In genomic region chr3:187223799-187224198, GRCh38 we compare ENCODE assay signal across 1 cellular context.
A peak's percentile ranks its signal among the peaks of the same experiment; 100 is the strongest.
TF ChIP-seq lines count a peak whose summit lies in the region.

No MANE protein-coding gene starts in this region.

TF ChIP-seq in IMR-90, 13 proteins besides CTCF, POLR2A, EP300 and RAD21:
- TF ChIP-seq RCOR1 (IDR thresholded peaks at IDR 0.05; ENCODE audit: insufficient replicate concordance, low read length) (no peak), MAZ (IDR thresholded peaks at IDR 0.05; ENCODE audit: borderline replicate concordance, low read depth, low read length) (no peak), FOS (IDR thresholded peaks at IDR 0.05; ENCODE audit: low read depth, low read length) (peak; percentile 12; the same call in 1 of the 2 replicates), RFX5 (IDR thresholded peaks at IDR 0.05; ENCODE audit: low read depth, low read length) (no peak), CEBPB (IDR thresholded peaks at IDR 0.05; ENCODE audit: low read depth, low read length) (no peak)
